ENCODE assay signal across 1 cellular context in the genomic region with DNA sequence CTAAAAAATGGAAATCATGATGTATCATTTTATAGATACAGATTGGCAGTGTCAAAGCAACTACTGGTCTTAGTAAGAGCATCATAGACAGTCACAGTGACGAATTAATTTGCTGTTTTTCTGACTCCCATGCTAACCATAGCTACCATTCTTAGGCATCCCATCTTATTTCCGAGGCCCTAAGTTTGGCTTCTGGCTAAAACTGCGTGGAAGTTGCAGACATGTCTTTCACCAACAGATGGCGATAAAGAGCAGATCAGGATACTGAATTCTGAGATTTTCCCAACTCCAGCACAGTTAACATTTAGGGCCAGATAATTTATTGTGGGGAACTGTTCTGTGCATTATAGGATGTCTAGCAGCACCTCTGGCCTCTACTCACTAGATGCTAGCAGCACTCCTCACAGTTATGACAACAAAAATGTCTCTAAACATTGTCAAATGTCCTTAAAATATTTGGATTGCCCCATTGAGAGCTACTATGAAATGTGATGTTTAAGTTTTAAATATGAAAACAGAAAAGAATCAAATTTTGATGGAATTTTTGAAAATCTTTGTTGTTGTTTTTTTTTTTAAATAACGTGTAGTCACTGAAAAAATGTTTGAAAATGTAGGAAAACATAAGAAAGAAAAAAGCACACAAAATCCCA.
TF ChIP-seq lines count a peak whose summit lies in the region.

No MANE protein-coding gene starts in this region.

TF ChIP-seq in GM23338, 12 proteins besides CTCF, POLR2A, EP300 and RAD21 (continued from another document):
- TF ChIP-seq ZNF462 (CRISPR knock-in tag; IDR thresholded peaks at IDR 0.05) (no peak), STAT1 (IDR thresholded peaks at IDR 0.05; ENCODE audit: unreplicated experiment) (no peak), CREB1 (CRISPR knock-in tag; IDR thresholded peaks at IDR 0.05; ENCODE audit: low read depth) (no peak), EZH2 (IDR thresholded peaks at IDR 0.05; ENCODE audit: low read depth, unreplicated experiment) (no peak), ZNF114 (CRISPR knock-in tag; IDR thresholded peaks at IDR 0.05) (no peak), JUNB (IDR thresholded peaks at IDR 0.05; ENCODE audit: unreplicated experiment) (no peak), ETS1 (IDR thresholded peaks at IDR 0.05) (no peak)
- TF ChIP-seq, protein P1, sequence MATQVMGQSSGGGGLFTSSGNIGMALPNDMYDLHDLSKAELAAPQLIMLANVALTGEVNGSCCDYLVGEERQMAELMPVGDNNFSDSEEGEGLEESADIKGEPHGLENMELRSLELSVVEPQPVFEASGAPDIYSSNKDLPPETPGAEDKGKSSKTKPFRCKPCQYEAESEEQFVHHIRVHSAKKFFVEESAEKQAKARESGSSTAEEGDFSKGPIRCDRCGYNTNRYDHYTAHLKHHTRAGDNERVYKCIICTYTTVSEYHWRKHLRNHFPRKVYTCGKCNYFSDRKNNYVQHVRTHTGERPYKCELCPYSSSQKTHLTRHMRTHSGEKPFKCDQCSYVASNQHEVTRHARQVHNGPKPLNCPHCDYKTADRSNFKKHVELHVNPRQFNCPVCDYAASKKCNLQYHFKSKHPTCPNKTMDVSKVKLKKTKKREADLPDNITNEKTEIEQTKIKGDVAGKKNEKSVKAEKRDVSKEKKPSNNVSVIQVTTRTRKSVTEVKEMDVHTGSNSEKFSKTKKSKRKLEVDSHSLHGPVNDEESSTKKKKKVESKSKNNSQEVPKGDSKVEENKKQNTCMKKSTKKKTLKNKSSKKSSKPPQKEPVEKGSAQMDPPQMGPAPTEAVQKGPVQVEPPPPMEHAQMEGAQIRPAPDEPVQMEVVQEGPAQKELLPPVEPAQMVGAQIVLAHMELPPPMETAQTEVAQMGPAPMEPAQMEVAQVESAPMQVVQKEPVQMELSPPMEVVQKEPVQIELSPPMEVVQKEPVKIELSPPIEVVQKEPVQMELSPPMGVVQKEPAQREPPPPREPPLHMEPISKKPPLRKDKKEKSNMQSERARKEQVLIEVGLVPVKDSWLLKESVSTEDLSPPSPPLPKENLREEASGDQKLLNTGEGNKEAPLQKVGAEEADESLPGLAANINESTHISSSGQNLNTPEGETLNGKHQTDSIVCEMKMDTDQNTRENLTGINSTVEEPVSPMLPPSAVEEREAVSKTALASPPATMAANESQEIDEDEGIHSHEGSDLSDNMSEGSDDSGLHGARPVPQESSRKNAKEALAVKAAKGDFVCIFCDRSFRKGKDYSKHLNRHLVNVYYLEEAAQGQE (IDR thresholded peaks at IDR 0.05; ENCODE audit: unreplicated experiment), result no peak
